Comparison of ENCODE assay signal across 9 cellular contexts in genomic region chr19:40530091-40530901, GRCh38. TPM values are rescaled to one million over a fixed set of nuclear protein-coding genes. Genes with fewer than 3 reads are reported as not detected.
A peak's percentile ranks its signal among the peaks of the same experiment; 100 is the strongest.
DNase-seq lines count a peak whose midpoint lies in the region; ATAC-seq, FAIRE-seq and TF ChIP-seq lines count a peak whose summit lies in the region.
"Had no signal": no experiment of that assay in that cellular context is flagged by ENCODE, and none has a peak within 500 bp of the region (broad histone marks: within the 10 kb centered on the region; RNA-seq: fewer than 3 reads in every experiment).

No MANE protein-coding gene starts in this region.

- H3K27ac ChIP-seq in OCI-LY3 (ENCODE audit: low read length) (no peak overlapping the region), neural cell (ENCODE audit: low read length) (no peak overlapping the region)

- H3K4me1 Mint-ChIP-seq in central memory CD8-positive, alpha-beta T cell: peaks cover 7% of the 10 kb centered on the region

- peaks cover 13% of the 10 kb centered on the region for H3K4me1 ChIP-seq in OCI-LY3 (ENCODE audit: low read length)

- H2AFZ ChIP-seq in OCI-LY3 (ENCODE audit: low read depth, low read length) (peak overlapping the region; percentile 3; the same call in 1 of the 2 replicates), neural cell (ENCODE audit: low read depth, low read length) (peak overlapping the region; percentile 25)

- ATAC-seq in central memory CD8-positive, alpha-beta T cell (replicated peaks; ENCODE audit: extremely low read depth, poor library complexity, severe bottlenecking): no peak
- no peak for ATAC-seq in GM19463 (IDR thresholded peaks at IDR 0.05; ENCODE audit: unreplicated experiment)

- H4K20me1 ChIP-seq in OCI-LY3 (ENCODE audit: insufficient read depth, low read length): no peaks in the 10 kb centered on the region
- no peaks in the 10 kb centered on the region for H4K20me1 ChIP-seq in neural cell (ENCODE audit: insufficient read depth)

- DNase-seq in NCI-H82 (lab: John Stamatoyannopoulos, UW) (peak; percentile 79), NCI-H82 treated with DMSO at 0.1 percent for 48 hours (lab: John Stamatoyannopoulos, UW; ENCODE audit: unreplicated experiment) (no peak), mesenteric fat pad (ENCODE audit: low spot score) (no peak), RCC 7860 (ENCODE audit: low spot score) (no peak)
- DNase-seq in central memory CD8-positive, alpha-beta T cell (ENCODE audit: low spot score in 2 of 2): no peak

- TF ChIP-seq RAD21 in neural cell (conservative IDR thresholded peaks at IDR 0.05): no peak

- H3K36me3 Mint-ChIP-seq in central memory CD8-positive, alpha-beta T cell (ENCODE audit: insufficient read depth): peaks cover 12% of the 10 kb centered on the region

- H3K36me3 ChIP-seq in OCI-LY3 (replicated peaks; ENCODE audit: low read depth, low read length) (no peaks in the 10 kb centered on the region), neural cell (ENCODE audit: insufficient read depth, low read length) (no peaks in the 10 kb centered on the region)

- H3K9me3 ChIP-seq in OCI-LY3 (ENCODE audit: insufficient read depth, low read length) (no peaks in the 10 kb centered on the region), neural cell (ENCODE audit: low read length) (no peaks in the 10 kb centered on the region)

- no peak for TF ChIP-seq EP300 in neural cell (conservative IDR thresholded peaks at IDR 0.05; ENCODE audit: poor library complexity, severe bottlenecking)

- H3K4me3 ChIP-seq in OCI-LY3 (ENCODE audit: low read length): peak overlapping the region; percentile 78
- peak overlapping the region; percentile 62 for H3K4me3 ChIP-seq in neural cell (ENCODE audit: low read length)

- H3K27me3 ChIP-seq in OCI-LY3 (ENCODE audit: low read depth, low read length) (0 out of 2 replicates have a peak, but pooled peaks cover 4% of the 10 kb centered on the region), neural cell (ENCODE audit: insufficient read depth, low read depth, low read length) (peaks cover 21% of the 10 kb centered on the region)

- peak overlapping the region; percentile 81 for H3K27ac Mint-ChIP-seq in central memory CD8-positive, alpha-beta T cell (ENCODE audit: low read depth)

- H3K4me2 ChIP-seq in OCI-LY3 (ENCODE audit: low read length) (peak overlapping the region; percentile 83), neural cell (ENCODE audit: low read length) (no peak overlapping the region)

- H3F3A ChIP-seq in neural cell (ENCODE audit: insufficient read depth, low read length, poor library complexity, severe bottlenecking): no peaks in the 10 kb centered on the region

- peak overlapping the region; percentile 61; the same call in 1 of the 2 replicates for H3K9ac ChIP-seq in OCI-LY3 (ENCODE audit: low read length)
- peak overlapping the region; percentile 56 for H3K9ac ChIP-seq in neural cell (ENCODE audit: low read length)

- peak; percentile 40; the same call in 1 of the 2 replicates for TF ChIP-seq CTCF in OCI-LY3 (IDR thresholded peaks at IDR 0.05; ENCODE audit: low read depth, low read length)
- peak; percentile 52 for TF ChIP-seq CTCF in neural cell (IDR thresholded peaks at IDR 0.05; ENCODE audit: poor library complexity, severe bottlenecking)

- FAIRE-seq in RCC 7860 (lab: Jason Lieb, UNC): no peak
- FAIRE-seq: G401.6 had no signal

- H3K79me2 ChIP-seq in OCI-LY3 (ENCODE audit: low read length) (no peaks in the 10 kb centered on the region), neural cell (replicated peaks; ENCODE audit: insufficient read depth, low read length) (no peaks in the 10 kb centered on the region)

- no peaks in the 10 kb centered on the region for H3K9me3 Mint-ChIP-seq in central memory CD8-positive, alpha-beta T cell

- peaks cover 31% of the 10 kb centered on the region for H3K27me3 Mint-ChIP-seq in central memory CD8-positive, alpha-beta T cell

- H3K4me3 Mint-ChIP-seq in central memory CD8-positive, alpha-beta T cell: peak overlapping the region; percentile 66

- H3K9me2 ChIP-seq in neural cell (ENCODE audit: insufficient read depth, low read length): no peaks in the 10 kb centered on the region

TF ChIP-seq in neural cell, 6 proteins besides CTCF, POLR2A, EP300 and RAD21:
- TF ChIP-seq POLR2AphosphoS5 (IDR thresholded peaks at IDR 0.05): no peak
- TF ChIP-seq REST (IDR thresholded peaks at IDR 0.05; ENCODE audit: borderline replicate concordance): peak; percentile 42

RNA-seq across cellular contexts. Expression of gene SHKBP1, which starts 46.4 kb away (rescaled TPM):
- polyA plus RNA-seq in neural cell: 3.8 and 6.3 TPM in 2 replicates
- polyA minus RNA-seq in neural cell: 8.6 and 13.1 TPM in 2 replicates
- 54.3 TPM for total RNA-seq in mesenteric fat pad
